In genomic region chr20:51533291-51534172, GRCh38 we compare ENCODE assay signal across 8 cellular contexts. TPM values are rescaled to one million over a fixed set of nuclear protein-coding genes. Genes with fewer than 3 reads are reported as not detected.
DNase-seq lines count a peak whose midpoint lies in the region; ATAC-seq and TF ChIP-seq lines count a peak whose summit lies in the region.

No MANE protein-coding gene starts in this region.

- no peak for TF ChIP-seq RAD21 in IMR-90 (IDR thresholded peaks at IDR 0.05; ENCODE audit: low read length)

- H3K4me1 ChIP-seq in IMR-90 (ENCODE audit: control insufficient read depth, insufficient read depth, low read length) (peaks cover 20% of the 10 kb centered on the region), mammary epithelial cell (ENCODE audit: insufficient read depth, low read length) (peaks cover 36% of the 10 kb centered on the region), mucosa of rectum (ENCODE audit: control insufficient read depth in 2 of 2, insufficient read depth in 2 of 2, low read length in 2 of 2) (peaks cover under 1 to 9% of the 10 kb centered on the region in 2 donors), H9 (ENCODE audit: insufficient read depth, low read length) (no peaks in the 10 kb centered on the region)

- no peaks in the 10 kb centered on the region for H3K4me1 Mint-ChIP-seq in H9

- H2BK12ac ChIP-seq in H9 (ENCODE audit: insufficient read length, low read depth, low read length), result no peak overlapping the region

- H3T11ph ChIP-seq in H9 (ENCODE audit: low read length), result no peak overlapping the region

- BruUV-seq in IMR-90 (replicated peaks; lab: Mats Ljungman, UMichigan) (no TSS peak), mammary epithelial cell (replicated peaks; lab: Mats Ljungman, UMichigan) (no TSS peak)

- in situ Hi-C loops in IMR-90 (cut with MboI; ENCODE audit: low sequenced_read_pairs), result no loop called here
- in situ Hi-C loops in mammary epithelial cell (cut with MboI; ENCODE audit: low sequenced_read_pairs in 2 of 2), result no loop called here

- peaks cover 19% of the 10 kb centered on the region for H3K9me1 ChIP-seq in IMR-90 (ENCODE audit: insufficient read depth, low read length)

- H3K4ac ChIP-seq in IMR-90 (ENCODE audit: low read depth, low read length) (peak overlapping the region; percentile 96), H9 (ENCODE audit: low read depth, low read length) (no peak overlapping the region)

- H4K91ac ChIP-seq in IMR-90 (ENCODE audit: insufficient read depth, low read depth, low read length) (peak overlapping the region; percentile 88), H9 (ENCODE audit: insufficient read length, low read depth, low read length) (no peak overlapping the region)

- DNase-seq in AG08395 (ENCODE audit: low spot score) (peak; percentile 62), IMR-90 (peak; percentile 69), mammary epithelial cell (peak; percentile 56), SKM-1 (lab: John Stamatoyannopoulos, UW; ENCODE audit: unreplicated experiment) (no peak), NCI-H510A treated with DMSO at 0.1 percent for 48 hours (lab: John Stamatoyannopoulos, UW) (no peak), occipital lobe (lab: John Stamatoyannopoulos, UW) (no peak), H9 (no peak)

- peak; percentile 67 for ATAC-seq in IMR-90 (ENCODE audit: low read depth)

- peaks cover 0 to 16% of the 10 kb centered on the region in 2 experiments; a peak in 2 of 4 replicates for H3K79me1 ChIP-seq in IMR-90 (ENCODE audit: low read depth in 1 of 2, low read length in 2 of 2)
- no peaks in the 10 kb centered on the region for H3K79me1 ChIP-seq in H9 (ENCODE audit: insufficient read depth, low read depth, low read length, poor library complexity, severe bottlenecking)

- H3K56ac ChIP-seq in IMR-90 (ENCODE audit: extremely low read depth, insufficient read depth, low read length), result peak overlapping the region; percentile 42; the same call in 1 of the 2 replicates
- H3K56ac ChIP-seq in H9 (ENCODE audit: insufficient read length, low read depth, low read length), result no peak overlapping the region

- peak overlapping the region; percentile 88 for H3K14ac ChIP-seq in IMR-90 (replicated peaks; ENCODE audit: low read depth, low read length)
- no peak overlapping the region for H3K14ac ChIP-seq in H9 (ENCODE audit: insufficient read depth, low read length)

- H4K8ac ChIP-seq in IMR-90 (ENCODE audit: low read depth in 2 of 2, low read length in 2 of 2) (peak overlapping the region; percentile 43 to 82), H9 (replicated peaks; ENCODE audit: insufficient read length, low read depth, low read length) (no peak overlapping the region)

- H4K20me1 ChIP-seq in IMR-90 (ENCODE audit: insufficient read depth, low read length), result peaks cover 3% of the 10 kb centered on the region; the same call in 1 of the 2 replicates
- H4K20me1 ChIP-seq in mammary epithelial cell (ENCODE audit: insufficient read depth, low read length), result no peaks in the 10 kb centered on the region
- H4K20me1 ChIP-seq in H9 (ENCODE audit: control insufficient read depth, insufficient read depth, insufficient read length), result no peaks in the 10 kb centered on the region

- no peaks in the 10 kb centered on the region for H3K27me3 ChIP-seq in IMR-90 (ENCODE audit: control insufficient read depth, insufficient read depth, low read length)
- no peaks in the 10 kb centered on the region for H3K27me3 ChIP-seq in mammary epithelial cell (ENCODE audit: insufficient read depth, low read length)
- no peaks in the 10 kb centered on the region for H3K27me3 ChIP-seq in mucosa of rectum (ENCODE audit: control insufficient read depth in 2 of 2, insufficient read depth in 2 of 2, low read length in 2 of 2)
- no peaks in the 10 kb centered on the region for H3K27me3 ChIP-seq in H9 (ENCODE audit: insufficient read depth, low read length)

- peak overlapping the region; percentile 96 for H2AK5ac ChIP-seq in IMR-90 (ENCODE audit: low read depth, low read length)
- H2AK5ac ChIP-seq in H9 (ENCODE audit: insufficient read length, low read length), result no peak overlapping the region

- H3K79me2 ChIP-seq in mammary epithelial cell (ENCODE audit: insufficient read depth, low read length) (no peaks in the 10 kb centered on the region), H9 (ENCODE audit: insufficient read depth, low read length) (no peaks in the 10 kb centered on the region)

- H2BK5ac ChIP-seq in IMR-90 (ENCODE audit: low read depth, low read length, poor library complexity, severe bottlenecking) (peak overlapping the region; percentile 94), H9 (ENCODE audit: insufficient read length, low read length) (no peak overlapping the region)

- peak overlapping the region; percentile 24 for H3K27ac ChIP-seq in IMR-90 (ENCODE audit: insufficient read depth, low read length)
- H3K27ac ChIP-seq in mammary epithelial cell (ENCODE audit: insufficient read depth, low read depth, low read length), result no peak overlapping the region
- peak overlapping the region; percentile 38 to 42 for H3K27ac ChIP-seq in mucosa of rectum (ENCODE audit: low read depth in 2 of 2, low read length in 2 of 2)
- H3K27ac ChIP-seq in H9 (ENCODE audit: insufficient read length, low read depth, low read length), result no peak overlapping the region

- H3K23me2 ChIP-seq in H9 (ENCODE audit: insufficient read length, low read depth, low read length, poor library complexity, severe bottlenecking), result no peaks in the 10 kb centered on the region

- peak overlapping the region; percentile 85 for H2AK9ac ChIP-seq in IMR-90 (replicated peaks; ENCODE audit: low read depth, low read length, poor library complexity)

- peak overlapping the region; percentile 80 for H3K23ac ChIP-seq in IMR-90 (ENCODE audit: low read depth, low read length)
- H3K23ac ChIP-seq in H9 (ENCODE audit: insufficient read length, low read depth, low read length), result no peak overlapping the region

- H4K5ac ChIP-seq in IMR-90 (ENCODE audit: low read depth, low read length) (peak overlapping the region; percentile 36), H9 (ENCODE audit: insufficient read length, low read depth, low read length) (no peak overlapping the region)

- peak overlapping the region; percentile 35; the same call in 2 of the 3 replicates for H2BK15ac ChIP-seq in IMR-90 (ENCODE audit: low read depth, low read length)
- H2BK15ac ChIP-seq in H9 (ENCODE audit: low read depth, low read length), result no peak overlapping the region

- TF ChIP-seq POLR2A in IMR-90 (IDR thresholded peaks at IDR 0.05; ENCODE audit: low read depth, low read length), result no peak

- peak overlapping the region; percentile 68; the same call in 1 of the 2 replicates for H3K4me2 ChIP-seq in IMR-90 (ENCODE audit: low read depth, low read length)
- H3K4me2 ChIP-seq in mammary epithelial cell (ENCODE audit: insufficient read depth, low read depth, low read length), result peak overlapping the region; percentile 34
- no peak overlapping the region for H3K4me2 ChIP-seq in H9 (ENCODE audit: insufficient read depth, insufficient read length, low read length)

- WGBS in IMR-90 (ENCODE audit: extremely low coverage in 2 of 2, insufficient read length in 1 of 2), 2 experiments, result 34% methylated on average over 8 of the region's 19 CpGs; no CpG with 5 or more reads in 1 of the 2 experiments
- 70% methylated on average over 19 of the region's 19 CpGs for WGBS in mammary epithelial cell (ENCODE audit: low coverage, missing lambda C conversion rate)
- no CpG with 5 or more reads among the region's 19 CpGs for WGBS in H9 (ENCODE audit: extremely low coverage, insufficient read length, low lambda C conversion rate)

- peaks cover 5% of the 10 kb centered on the region; the same call in 1 of the 2 replicates for H3K9me3 ChIP-seq in IMR-90 (ENCODE audit: control insufficient read depth, insufficient read depth, low read length)
- no peaks in the 10 kb centered on the region for H3K9me3 ChIP-seq in mammary epithelial cell (replicated peaks; ENCODE audit: insufficient read depth, low read length)
- no peaks in the 10 kb centered on the region for H3K9me3 ChIP-seq in mucosa of rectum (ENCODE audit: control insufficient read depth in 2 of 2, low read length in 2 of 2)
- H3K9me3 ChIP-seq in H9 (ENCODE audit: control insufficient read depth, low read depth, low read length), result no peaks in the 10 kb centered on the region

- POLR2A ChIA-PET in IMR-90 (lab: Charles Lee; ENCODE audit: unreplicated experiment), result no interaction called here

- CTCF ChIA-PET in IMR-90 (lab: Yijun Ruan, JAX) (no interaction called here), mammary epithelial cell (lab: Charles Lee; ENCODE audit: low non-redundant PET) (no interaction called here)

- peak overlapping the region in 1 of 3 experiments; percentile 19; a peak in 2 of 7 replicates for H3K27ac Mint-ChIP-seq in H9

- H3K36me3 ChIP-seq in IMR-90 (ENCODE audit: control insufficient read depth, insufficient read depth, low read length) (no peaks in the 10 kb centered on the region), mammary epithelial cell (ENCODE audit: insufficient read depth, low read length) (no peaks in the 10 kb centered on the region), mucosa of rectum (ENCODE audit: control insufficient read depth in 2 of 2, insufficient read depth in 2 of 2, low read length in 2 of 2) (peaks cover 0 to 3% of the 10 kb centered on the region in 2 donors)

- H3K4me3 Mint-ChIP-seq in H9, result no peak overlapping the region

- H3K9ac ChIP-seq in IMR-90 (ENCODE audit: low read depth, low read length) (no peak overlapping the region), mammary epithelial cell (ENCODE audit: insufficient read depth, low read length) (no peak overlapping the region), mucosa of rectum (ENCODE audit: low read depth in 1 of 2, low read length in 2 of 2) (no peak overlapping the region), H9 (ENCODE audit: extremely low read depth, insufficient read length, low read length) (no peak overlapping the region)

- dilution Hi-C loops in IMR-90 (cut with HindIII; ENCODE audit: low sequenced_read_pairs, unreplicated experiment) (no loop called here), mammary epithelial cell (cut with HindIII; ENCODE audit: low sequenced_read_pairs) (no loop called here)

- intact Hi-C loops in IMR-90 (cut with micrococcal nuclease), result loop anchor here (1.0 kb wide), 1 partner anchor 29 kb away; no protein-coding TSS in a partner anchor
- intact Hi-C loops in mammary epithelial cell (cut with micrococcal nuclease), result loop anchor here (5.0 kb wide), 1 partner anchor 146 kb away; no protein-coding TSS in a partner anchor

- H3K18ac ChIP-seq in IMR-90 (ENCODE audit: low read depth, low read length) (peak overlapping the region; percentile 64), H9 (ENCODE audit: insufficient read length, low read depth, low read length) (no peak overlapping the region)

- H3K9me3 Mint-ChIP-seq in H9, result no peaks in the 10 kb centered on the region

- H2BK120ac ChIP-seq in IMR-90 (ENCODE audit: low read depth, low read length) (peak overlapping the region; percentile 96), H9 (ENCODE audit: low read depth, low read length, poor library complexity, severe bottlenecking) (no peak overlapping the region)

- no peak for TF ChIP-seq CTCF in IMR-90 (conservative IDR thresholded peaks at IDR 0.05; ENCODE audit: low read depth, low read length)
- TF ChIP-seq CTCF in mammary epithelial cell (conservative IDR thresholded peaks at IDR 0.05 in 1 of 2, IDR thresholded peaks at IDR 0.05 in 1 of 2; ENCODE audit: extremely low read depth in 1 of 2, insufficient read depth in 1 of 2, low read depth in 1 of 2, low read length in 2 of 2), result no peak
- TF ChIP-seq CTCF in H9 (conservative IDR thresholded peaks at IDR 0.05), result no peak

- no peak overlapping the region for H3K4me3 ChIP-seq in IMR-90 (ENCODE audit: insufficient read depth, low read depth, low read length)
- no peak overlapping the region for H3K4me3 ChIP-seq in mammary epithelial cell (replicated peaks in 1 of 3; ENCODE audit: insufficient read depth in 1 of 3, low read depth in 2 of 3, low read length in 3 of 3)
- H3K4me3 ChIP-seq in mucosa of rectum (ENCODE audit: low read length in 2 of 2), result no peak overlapping the region

- peaks cover 3% of the 10 kb centered on the region for H3K27me3 Mint-ChIP-seq in H9 (ENCODE audit: low read depth)

- H2AFZ ChIP-seq in IMR-90 (replicated peaks; ENCODE audit: low read length, poor library complexity) (peak overlapping the region; percentile 76), mammary epithelial cell (ENCODE audit: low read depth, low read length) (no peak overlapping the region), H9 (ENCODE audit: low read length) (no peak overlapping the region)

- peak overlapping the region; percentile 94 for H2BK20ac ChIP-seq in IMR-90 (ENCODE audit: low read depth, low read length)
- no peak overlapping the region for H2BK20ac ChIP-seq in H9 (ENCODE audit: low read depth, low read length, poor library complexity, severe bottlenecking)

- H3K36me3 Mint-ChIP-seq in H9 (ENCODE audit: insufficient read depth in 1 of 3, low read depth in 3 of 3), result no peaks in the 10 kb centered on the region

RNA-seq across cellular contexts. Expression of gene NFATC2, which starts 9.0 kb away (rescaled TPM):
- total RNA-seq in IMR-90 (2012; rRNA removed), result 0.18 and 0.28 TPM in 2 replicates
- polyA plus RNA-seq in IMR-90 (2012; rRNA removed), result 0.38 and 0.44 TPM in 2 replicates
- polyA plus RNA-seq in IMR-90 (2012; cell fraction: cytosol; rRNA removed), result 0.16 and 0.22 TPM in 2 replicates
- 0.70 and 0.74 TPM in 2 replicates for polyA plus RNA-seq in IMR-90 (2012; cell fraction: nucleus; rRNA removed; ENCODE audit: low replicate concordance)
- total RNA-seq in mammary epithelial cell, result under 1 TPM in 1 of 2 donors, not detected in 1; under 0.01 TPM
- 0.01 TPM for polyA plus RNA-seq in mammary epithelial cell
- polyA minus RNA-seq in mammary epithelial cell, result not detected
- total RNA-seq in occipital lobe, result 0.47 TPM
- total RNA-seq in H9 (2021), result 0.57 and 0.61 TPM in 2 replicates

Comparison
In these comparisons a context has a peak if more than half of its experiments do, and no peak if none do; other contexts are left out.
1. DNase-seq: peak in AG08395 (single experiment), IMR-90 (single experiment) and mammary epithelial cell (single experiment); none in SKM-1 (single experiment), NCI-H510A treated with DMSO at 0.1 percent for 48 hours (single experiment), occipital lobe (single experiment) and H9 (single experiment).
2. H3K27ac ChIP-seq: peak in IMR-90 (single experiment) and mucosa of rectum (2 of 2); none in mammary epithelial cell (single experiment) and H9 (single experiment).